In genomic region chr1:168235548-168235885, GRCh38 we compare ENCODE assay signal across 12 cellular contexts. TPM values are rescaled to one million over a fixed set of nuclear protein-coding genes. Genes with fewer than 3 reads are reported as not detected.
DNase-seq lines count a peak whose midpoint lies in the region; ATAC-seq and TF ChIP-seq lines count a peak whose summit lies in the region.
"Had no signal": no experiment of that assay in that cellular context is flagged by ENCODE, and none has a peak within 500 bp of the region (broad histone marks: within the 10 kb centered on the region; RNA-seq: fewer than 3 reads in every experiment).

No MANE protein-coding gene starts in this region.

- CTCF ChIA-PET in OCI-LY7 (lab: Charles Lee; ENCODE audit: unreplicated experiment) = interaction anchor here (1.8 kb wide), 1 partner anchor 10 kb away, joined by 8 read pairs; the partner anchor contains the start of gene SFT2D2

- H3K36me3 ChIP-seq in OCI-LY7 (ENCODE audit: insufficient read depth, low read length) = peaks cover 98% of the 10 kb centered on the region

- no peak overlapping the region for H3K27ac ChIP-seq in 22Rv1
- no peak overlapping the region for H3K27ac ChIP-seq in OCI-LY7 (ENCODE audit: low read depth, low read length, poor library complexity, severe bottlenecking)
- H3K27ac ChIP-seq: colonic mucosa, SJSA1, suprapubic skin had no signal

- no peak overlapping the region for H2AFZ ChIP-seq in OCI-LY7 (ENCODE audit: low read length)

- peak; percentile 56 for TF ChIP-seq CTCF in 22Rv1 (IDR thresholded peaks at IDR 0.05)
- TF ChIP-seq CTCF in OCI-LY7 (conservative IDR thresholded peaks at IDR 0.05; ENCODE audit: low read length) = peak; percentile 51; the same call in 1 of the 2 replicates
- no peak for TF ChIP-seq CTCF in foreskin fibroblast (IDR thresholded peaks at IDR 0.05; ENCODE audit: low read depth, low read length)

- H3K4me1 ChIP-seq in OCI-LY7 (ENCODE audit: insufficient read depth, low read length, poor library complexity, severe bottlenecking) = no peaks in the 10 kb centered on the region
- H3K4me1 ChIP-seq: colonic mucosa, SJSA1 had no signal

- BruUV-seq in OCI-LY7 (replicated peaks; lab: Mats Ljungman, UMichigan) = no TSS peak

- no peak for DNase-seq in OCI-LY7 (ENCODE audit: low spot score)
- peak; percentile 53 for DNase-seq in fibroblast of peridontal ligament (ENCODE audit: extremely low read depth)
- no peak for DNase-seq in foreskin fibroblast
- no peak for DNase-seq in NK-92 (lab: John Stamatoyannopoulos, UW; ENCODE audit: unreplicated experiment)
- DNase-seq in NOMO-1 treated with DMSO at 0.1 percent for 48 hours (lab: John Stamatoyannopoulos, UW; ENCODE audit: unreplicated experiment) = no peak
- DNase-seq: colonic mucosa, naive B cell had no signal

- POLR2A ChIA-PET in OCI-LY7 (lab: Charles Lee) = interaction anchor here (0.6 to 1.5 kb wide), 4 partner anchors 8 to 99 kb away, joined by 3 to 6 read pairs (median 3); no protein-coding TSS in a partner anchor

- H3K4me2 ChIP-seq in OCI-LY7 (ENCODE audit: low read length) = no peak overlapping the region

- intact Hi-C loops in OCI-LY7 (cut with micrococcal nuclease; ENCODE audit: unreplicated experiment) = no loop called here

- no peaks in the 10 kb centered on the region for H3K9me3 ChIP-seq in OCI-LY7 (ENCODE audit: low read length)
- H3K9me3 ChIP-seq: colonic mucosa, SJSA1, suprapubic skin had no signal

- H3K4me3 ChIP-seq in OCI-LY7 (ENCODE audit: low read depth, low read length, poor library complexity, severe bottlenecking) (no peak overlapping the region), foreskin fibroblast (ENCODE audit: low read depth in 1 of 2, low read length in 2 of 2) (no peak overlapping the region)
- H3K4me3 ChIP-seq: colonic mucosa, SJSA1, suprapubic skin had no signal

- ATAC-seq in GM19025 (IDR thresholded peaks at IDR 0.05; ENCODE audit: low read depth, unreplicated experiment) = peak; percentile 24
- ATAC-seq in GM18498 (IDR thresholded peaks at IDR 0.05; ENCODE audit: unreplicated experiment) = no peak

- H4K20me1 ChIP-seq in OCI-LY7 (ENCODE audit: insufficient read depth, low read length) = no peaks in the 10 kb centered on the region

- peaks cover 11% of the 10 kb centered on the region; the same call in 1 of the 2 replicates for H3K79me2 ChIP-seq in OCI-LY7 (ENCODE audit: insufficient read depth, low read depth, low read length)

- no peaks in the 10 kb centered on the region for H3K9me2 ChIP-seq in OCI-LY7 (ENCODE audit: insufficient read depth, low read length)

RNA-seq across cellular contexts. Expression of gene SFT2D2, which starts 9.7 kb away (rescaled TPM):
- 20.7 and 22.3 TPM in 2 replicates for total RNA-seq in OCI-LY7 (2014; rRNA removed; shearing (Covaris generic))
- 46.6 and 50.0 TPM in 2 replicates for total RNA-seq in OCI-LY7 (2022)

RNA-seq across cellular contexts. Expression of gene TBX19, which starts 45.2 kb away (rescaled TPM):
- total RNA-seq in OCI-LY7 (2014; rRNA removed; shearing (Covaris generic)) = 0.22 and 0.23 TPM in 2 replicates
- 0.37 and 0.74 TPM in 2 replicates for total RNA-seq in OCI-LY7 (2022)

RNA-seq across cellular contexts. Expression of gene TIPRL, which starts 56.8 kb away (rescaled TPM):
- 36.0 and 37.8 TPM in 2 replicates for total RNA-seq in OCI-LY7 (2014; rRNA removed; shearing (Covaris generic))
- 54.3 and 64.8 TPM in 2 replicates for total RNA-seq in OCI-LY7 (2022)
